ENCODE assay signal across 1 cellular context in the genomic region with DNA sequence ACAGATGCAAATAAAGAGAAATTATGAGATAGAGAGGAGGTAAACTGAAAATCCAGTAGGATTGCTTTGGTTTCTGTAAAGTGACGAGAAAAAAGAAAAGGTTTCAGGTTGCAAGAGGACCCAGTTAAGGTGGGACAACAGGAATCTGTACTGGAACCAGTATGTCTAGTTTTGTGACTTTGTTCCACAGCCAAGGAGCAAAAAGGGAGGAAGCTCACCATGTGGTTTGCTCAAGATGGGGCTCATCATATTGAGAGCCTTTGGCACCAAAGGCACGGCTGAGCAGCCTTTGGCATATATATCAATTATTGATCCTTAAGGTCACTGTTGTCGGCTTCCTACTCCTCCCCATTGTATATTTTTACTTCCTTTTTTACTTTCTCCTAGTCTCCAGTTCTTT.
TF ChIP-seq lines count a peak whose summit lies in the region.

No MANE protein-coding gene starts in this region.

TF ChIP-seq in GM23338, 12 proteins besides CTCF, POLR2A, EP300 and RAD21 (continued from another document):
- TF ChIP-seq, protein P1, sequence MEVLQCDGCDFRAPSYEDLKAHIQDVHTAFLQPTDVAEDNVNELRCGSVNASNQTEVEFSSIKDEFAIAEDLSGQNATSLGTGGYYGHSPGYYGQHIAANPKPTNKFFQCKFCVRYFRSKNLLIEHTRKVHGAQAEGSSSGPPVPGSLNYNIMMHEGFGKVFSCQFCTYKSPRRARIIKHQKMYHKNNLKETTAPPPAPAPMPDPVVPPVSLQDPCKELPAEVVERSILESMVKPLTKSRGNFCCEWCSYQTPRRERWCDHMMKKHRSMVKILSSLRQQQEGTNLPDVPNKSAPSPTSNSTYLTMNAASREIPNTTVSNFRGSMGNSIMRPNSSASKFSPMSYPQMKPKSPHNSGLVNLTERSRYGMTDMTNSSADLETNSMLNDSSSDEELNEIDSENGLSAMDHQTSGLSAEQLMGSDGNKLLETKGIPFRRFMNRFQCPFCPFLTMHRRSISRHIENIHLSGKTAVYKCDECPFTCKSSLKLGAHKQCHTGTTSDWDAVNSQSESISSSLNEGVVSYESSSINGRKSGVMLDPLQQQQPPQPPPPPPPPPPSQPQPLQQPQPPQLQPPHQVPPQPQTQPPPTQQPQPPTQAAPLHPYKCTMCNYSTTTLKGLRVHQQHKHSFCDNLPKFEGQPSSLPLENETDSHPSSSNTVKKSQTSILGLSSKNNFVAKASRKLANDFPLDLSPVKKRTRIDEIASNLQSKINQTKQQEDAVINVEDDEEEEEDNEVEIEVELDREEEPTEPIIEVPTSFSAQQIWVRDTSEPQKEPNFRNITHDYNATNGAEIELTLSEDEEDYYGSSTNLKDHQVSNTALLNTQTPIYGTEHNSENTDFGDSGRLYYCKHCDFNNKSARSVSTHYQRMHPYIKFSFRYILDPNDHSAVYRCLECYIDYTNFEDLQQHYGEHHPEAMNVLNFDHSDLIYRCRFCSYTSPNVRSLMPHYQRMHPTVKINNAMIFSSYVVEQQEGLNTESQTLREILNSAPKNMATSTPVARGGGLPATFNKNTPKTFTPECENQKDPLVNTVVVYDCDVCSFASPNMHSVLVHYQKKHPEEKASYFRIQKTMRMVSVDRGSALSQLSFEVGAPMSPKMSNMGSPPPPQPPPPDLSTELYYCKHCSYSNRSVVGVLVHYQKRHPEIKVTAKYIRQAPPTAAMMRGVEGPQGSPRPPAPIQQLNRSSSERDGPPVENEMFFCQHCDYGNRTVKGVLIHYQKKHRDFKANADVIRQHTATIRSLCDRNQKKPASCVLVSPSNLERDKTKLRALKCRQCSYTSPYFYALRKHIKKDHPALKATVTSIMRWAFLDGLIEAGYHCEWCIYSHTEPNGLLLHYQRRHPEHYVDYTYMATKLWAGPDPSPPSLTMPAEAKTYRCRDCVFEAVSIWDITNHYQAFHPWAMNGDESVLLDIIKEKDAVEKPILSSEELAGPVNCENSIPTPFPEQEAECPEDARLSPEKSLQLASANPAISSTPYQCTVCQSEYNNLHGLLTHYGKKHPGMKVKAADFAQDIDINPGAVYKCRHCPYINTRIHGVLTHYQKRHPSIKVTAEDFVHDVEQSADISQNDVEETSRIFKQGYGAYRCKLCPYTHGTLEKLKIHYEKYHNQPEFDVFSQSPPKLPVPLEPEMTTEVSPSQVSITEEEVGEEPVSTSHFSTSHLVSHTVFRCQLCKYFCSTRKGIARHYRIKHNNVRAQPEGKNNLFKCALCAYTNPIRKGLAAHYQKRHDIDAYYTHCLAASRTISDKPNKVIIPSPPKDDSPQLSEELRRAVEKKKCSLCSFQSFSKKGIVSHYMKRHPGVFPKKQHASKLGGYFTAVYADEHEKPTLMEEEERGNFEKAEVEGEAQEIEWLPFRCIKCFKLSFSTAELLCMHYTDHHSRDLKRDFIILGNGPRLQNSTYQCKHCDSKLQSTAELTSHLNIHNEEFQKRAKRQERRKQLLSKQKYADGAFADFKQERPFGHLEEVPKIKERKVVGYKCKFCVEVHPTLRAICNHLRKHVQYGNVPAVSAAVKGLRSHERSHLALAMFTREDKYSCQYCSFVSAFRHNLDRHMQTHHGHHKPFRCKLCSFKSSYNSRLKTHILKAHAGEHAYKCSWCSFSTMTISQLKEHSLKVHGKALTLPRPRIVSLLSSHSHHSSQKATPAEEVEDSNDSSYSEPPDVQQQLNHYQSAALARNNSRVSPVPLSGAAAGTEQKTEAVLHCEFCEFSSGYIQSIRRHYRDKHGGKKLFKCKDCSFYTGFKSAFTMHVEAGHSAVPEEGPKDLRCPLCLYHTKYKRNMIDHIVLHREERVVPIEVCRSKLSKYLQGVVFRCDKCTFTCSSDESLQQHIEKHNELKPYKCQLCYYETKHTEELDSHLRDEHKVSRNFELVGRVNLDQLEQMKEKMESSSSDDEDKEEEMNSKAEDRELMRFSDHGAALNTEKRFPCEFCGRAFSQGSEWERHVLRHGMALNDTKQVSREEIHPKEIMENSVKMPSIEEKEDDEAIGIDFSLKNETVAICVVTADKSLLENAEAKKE (CRISPR knock-in tag; IDR thresholded peaks at IDR 0.05): no peak
- no peak for TF ChIP-seq POLR2AphosphoS5 (IDR thresholded peaks at IDR 0.05; ENCODE audit: low read depth)
- no peak for TF ChIP-seq ZNF331 (CRISPR knock-in tag; IDR thresholded peaks at IDR 0.05; ENCODE audit: low read depth)
- TF ChIP-seq NANOG (IDR thresholded peaks at IDR 0.05; ENCODE audit: borderline replicate concordance): no peak
- TF ChIP-seq, protein P2, sequence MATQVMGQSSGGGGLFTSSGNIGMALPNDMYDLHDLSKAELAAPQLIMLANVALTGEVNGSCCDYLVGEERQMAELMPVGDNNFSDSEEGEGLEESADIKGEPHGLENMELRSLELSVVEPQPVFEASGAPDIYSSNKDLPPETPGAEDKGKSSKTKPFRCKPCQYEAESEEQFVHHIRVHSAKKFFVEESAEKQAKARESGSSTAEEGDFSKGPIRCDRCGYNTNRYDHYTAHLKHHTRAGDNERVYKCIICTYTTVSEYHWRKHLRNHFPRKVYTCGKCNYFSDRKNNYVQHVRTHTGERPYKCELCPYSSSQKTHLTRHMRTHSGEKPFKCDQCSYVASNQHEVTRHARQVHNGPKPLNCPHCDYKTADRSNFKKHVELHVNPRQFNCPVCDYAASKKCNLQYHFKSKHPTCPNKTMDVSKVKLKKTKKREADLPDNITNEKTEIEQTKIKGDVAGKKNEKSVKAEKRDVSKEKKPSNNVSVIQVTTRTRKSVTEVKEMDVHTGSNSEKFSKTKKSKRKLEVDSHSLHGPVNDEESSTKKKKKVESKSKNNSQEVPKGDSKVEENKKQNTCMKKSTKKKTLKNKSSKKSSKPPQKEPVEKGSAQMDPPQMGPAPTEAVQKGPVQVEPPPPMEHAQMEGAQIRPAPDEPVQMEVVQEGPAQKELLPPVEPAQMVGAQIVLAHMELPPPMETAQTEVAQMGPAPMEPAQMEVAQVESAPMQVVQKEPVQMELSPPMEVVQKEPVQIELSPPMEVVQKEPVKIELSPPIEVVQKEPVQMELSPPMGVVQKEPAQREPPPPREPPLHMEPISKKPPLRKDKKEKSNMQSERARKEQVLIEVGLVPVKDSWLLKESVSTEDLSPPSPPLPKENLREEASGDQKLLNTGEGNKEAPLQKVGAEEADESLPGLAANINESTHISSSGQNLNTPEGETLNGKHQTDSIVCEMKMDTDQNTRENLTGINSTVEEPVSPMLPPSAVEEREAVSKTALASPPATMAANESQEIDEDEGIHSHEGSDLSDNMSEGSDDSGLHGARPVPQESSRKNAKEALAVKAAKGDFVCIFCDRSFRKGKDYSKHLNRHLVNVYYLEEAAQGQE (IDR thresholded peaks at IDR 0.05; ENCODE audit: unreplicated experiment): no peak
- TF ChIP-seq JUNB (IDR thresholded peaks at IDR 0.05; ENCODE audit: unreplicated experiment): no peak
- no peak for TF ChIP-seq STAT1 (IDR thresholded peaks at IDR 0.05; ENCODE audit: unreplicated experiment)
- TF ChIP-seq CREB1 (CRISPR knock-in tag; IDR thresholded peaks at IDR 0.05; ENCODE audit: low read depth): no peak
